Comparison of ENCODE assay signal across 15 cellular contexts in genomic region chr1:39328110-39328509, GRCh38.
DNase-seq lines count a peak whose midpoint lies in the region; TF ChIP-seq lines count a peak whose summit lies in the region.
"Had no signal": no experiment of that assay in that cellular context is flagged by ENCODE, and none has a peak within 500 bp of the region (broad histone marks: within the 10 kb centered on the region; RNA-seq: fewer than 3 reads in every experiment).

No MANE protein-coding gene starts in this region.

- peak overlapping the region; percentile 19 for H3K4me3 Mint-ChIP-seq in activated naive CD4-positive, alpha-beta T cell treated with anti-CD3 and anti-CD28 coated beads, Interleukin-2, amount 10 ng/mL, durations not matched to agents 7 days and 5 days
- H3K4me3 Mint-ChIP-seq in nephron: no peak overlapping the region

- intact Hi-C loops in ascending aorta (cut with DNase I): no loop called here
- intact Hi-C loops in left ventricle myocardium inferior (cut with micrococcal nuclease): no loop called here

- DNase-seq in activated naive CD4-positive, alpha-beta T cell treated with anti-CD3 and anti-CD28 coated beads, Interleukin-2, amount 10 ng/mL, durations not matched to agents 7 days and 5 days: no peak
- no peak for DNase-seq in activated naive CD4-positive, alpha-beta T cell treated with anti-CD3 and anti-CD28 coated beads, Interleukin-2, amount 50 U/mL, for 16 hours
- no peak for DNase-seq in ascending aorta (ENCODE audit: low spot score in 2 of 2)
- DNase-seq in left ventricle myocardium inferior: no peak
- no peak for DNase-seq in Kasumi-1 (lab: John Stamatoyannopoulos, UW)
- DNase-seq in stimulated activated CD4-positive, alpha-beta T cell treated with anti-CD3 and anti-CD28 coated beads, Interleukin-2, amount 100 ng/mL, for 48 hours: no peak
- no peak for DNase-seq in globus pallidus (ENCODE audit: low spot score)
- DNase-seq: dorsolateral prefrontal cortex; kidney glomerular epithelial cell; midbrain; MM.1S; NCI-H2029; pancreas; stimulated activated CD4-positive, alpha-beta T cell treated with anti-CD3 and anti-CD28 coated beads, Interleukin-12 subunit alpha, Interleukin-12 subunit beta, amount 100 ng/mL, for 4 hours had no signal

- H3K27me3 Mint-ChIP-seq in activated naive CD4-positive, alpha-beta T cell treated with anti-CD3 and anti-CD28 coated beads, Interleukin-2, amount 10 ng/mL, durations not matched to agents 7 days and 5 days: no peaks in the 10 kb centered on the region
- H3K27me3 Mint-ChIP-seq in nephron (ENCODE audit: low read depth): no peaks in the 10 kb centered on the region

- H3K36me3 ChIP-seq in ascending aorta (peaks cover 46 to 70% of the 10 kb centered on the region in 2 donors), left ventricle myocardium inferior (peaks cover 99% of the 10 kb centered on the region)

- H3K4me3 ChIP-seq in ascending aorta: peak overlapping the region; percentile 17 to 47
- H3K4me3 ChIP-seq in left ventricle myocardium inferior: no peak overlapping the region
- H3K4me3 ChIP-seq: dorsolateral prefrontal cortex, pancreas had no signal

- H3K4me1 Mint-ChIP-seq in activated naive CD4-positive, alpha-beta T cell treated with anti-CD3 and anti-CD28 coated beads, Interleukin-2, amount 10 ng/mL, durations not matched to agents 7 days and 5 days: peaks cover 24% of the 10 kb centered on the region
- no peaks in the 10 kb centered on the region for H3K4me1 Mint-ChIP-seq in nephron

- H3K27ac ChIP-seq in ascending aorta (peak overlapping the region; percentile 26 to 57), left ventricle myocardium inferior (replicated peaks) (no peak overlapping the region)
- H3K27ac ChIP-seq: pancreas had no signal

- peak overlapping the region; percentile 30 for H3K27ac Mint-ChIP-seq in activated naive CD4-positive, alpha-beta T cell treated with anti-CD3 and anti-CD28 coated beads, Interleukin-2, amount 10 ng/mL, durations not matched to agents 7 days and 5 days
- H3K27ac Mint-ChIP-seq in nephron: peak overlapping the region in 2 of 3 experiments; percentile 20 to 61

- H3K9me3 Mint-ChIP-seq in activated naive CD4-positive, alpha-beta T cell treated with anti-CD3 and anti-CD28 coated beads, Interleukin-2, amount 10 ng/mL, durations not matched to agents 7 days and 5 days: no peaks in the 10 kb centered on the region
- H3K9me3 Mint-ChIP-seq in nephron: no peaks in the 10 kb centered on the region

- H3K9me3 ChIP-seq in ascending aorta: no peaks in the 10 kb centered on the region
- no peaks in the 10 kb centered on the region for H3K9me3 ChIP-seq in left ventricle myocardium inferior (replicated peaks)
- H3K9me3 ChIP-seq: pancreas had no signal

- no peaks in the 10 kb centered on the region for H3K4me1 ChIP-seq in ascending aorta
- no peaks in the 10 kb centered on the region for H3K4me1 ChIP-seq in left ventricle myocardium inferior
- H3K4me1 ChIP-seq: pancreas had no signal

- H3K27me3 ChIP-seq in ascending aorta (no peaks in the 10 kb centered on the region), left ventricle myocardium inferior (ENCODE audit: low read depth) (no peaks in the 10 kb centered on the region)
- H3K27me3 ChIP-seq: dorsolateral prefrontal cortex, pancreas had no signal

- CTCF ChIA-PET in activated naive CD4-positive, alpha-beta T cell treated with anti-CD3 and anti-CD28 coated beads, Interleukin-2, amount 10 ng/mL, durations not matched to agents 7 days and 5 days (lab: Charles Lee): interaction anchor here (1.2 kb wide), 1 partner anchor 8 kb away, joined by 4 read pairs; no protein-coding TSS in a partner anchor

- TF ChIP-seq CTCF in ascending aorta (IDR thresholded peaks at IDR 0.05) (no peak), nephron (IDR thresholded peaks at IDR 0.05; ENCODE audit: unreplicated experiment in 3 of 3) (no peak), left ventricle myocardium inferior (IDR thresholded peaks at IDR 0.05; ENCODE audit: borderline replicate concordance) (no peak)

- H3K36me3 Mint-ChIP-seq in activated naive CD4-positive, alpha-beta T cell treated with anti-CD3 and anti-CD28 coated beads, Interleukin-2, amount 10 ng/mL, durations not matched to agents 7 days and 5 days: peaks cover 59% of the 10 kb centered on the region
- H3K36me3 Mint-ChIP-seq in nephron (ENCODE audit: low read depth): peaks cover 58% of the 10 kb centered on the region
